24 cellular contexts compared by ENCODE assay signal in the genomic region with DNA sequence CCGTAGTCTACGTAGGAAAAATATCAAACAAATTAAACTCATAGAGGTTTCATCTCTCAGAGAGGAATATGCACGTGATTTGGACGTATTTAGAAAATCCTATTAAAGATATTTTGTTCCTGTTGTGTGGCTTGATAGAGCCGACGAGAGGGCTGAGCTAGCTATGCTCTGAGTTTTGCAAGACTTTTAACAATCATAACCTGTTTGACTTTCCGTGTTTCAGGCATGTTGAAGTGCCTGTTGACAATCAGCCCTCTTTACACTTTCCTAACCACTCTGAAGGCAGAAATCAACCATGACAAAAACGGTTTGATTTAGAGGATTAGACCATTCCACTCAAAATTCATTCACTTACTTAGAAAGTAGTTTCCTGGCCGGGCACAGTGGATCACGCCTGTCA.
"Had no signal": no experiment of that assay in that cellular context is flagged by ENCODE, and none has a peak within 500 bp of the region (broad histone marks: within the 10 kb centered on the region; RNA-seq: fewer than 3 reads in every experiment).

No MANE protein-coding gene starts in this region.

- H3K36me3 ChIP-seq: ascending aorta, cardiac muscle cell, SJSA1 had no signal

- H3K9ac ChIP-seq: SK-N-SH had no signal

- ATAC-seq: activated CD4-positive, alpha-beta T cell treated with anti-CD3 and anti-CD28 coated beads for 36 hours; activated CD4-positive, CD25-positive, alpha-beta regulatory T cell treated with anti-CD3 and anti-CD28 coated beads, Interleukin-2, amount 50 U/mL, for 24 hours; activated CD8-positive, alpha-beta T cell treated with anti-CD3 and anti-CD28 coated beads, Interleukin-2, amount 10 ng/mL, durations not matched to agents 7 days and 5 days; Panc1 had no signal

- H3K27ac ChIP-seq: ascending aorta, cardiac muscle cell, SJSA1 had no signal

- H3K9me3 ChIP-seq: SJSA1, SK-N-SH had no signal

- H3K27me3 ChIP-seq: ascending aorta, cardiac muscle cell, SJSA1 had no signal

- H3K4me1 ChIP-seq: ascending aorta, SJSA1 had no signal

- DNase-seq: activated CD4-positive, alpha-beta T cell treated with anti-CD3 and anti-CD28 coated beads for 36 hours; activated CD4-positive, alpha-beta T cell treated with anti-CD3 and anti-CD28 coated beads, Interleukin-2, amount 10 ng/mL, durations not matched to agents 7 days and 5 days; activated CD4-positive, alpha-beta T cell treated with anti-CD3 and anti-CD28 coated beads, Interleukin-2, amount 50 U/mL, for 48 hours; activated CD8-positive, alpha-beta T cell treated with anti-CD3 and anti-CD28 coated beads, Interleukin-2, amount 10 ng/mL, durations not matched to agents 7 days and 5 days; activated gamma-delta T cell; activated naive CD4-positive, alpha-beta T cell treated with Interleukin-2 at 50 U/mL for 16 hours; activated naive CD8-positive, alpha-beta T cell treated with anti-CD3 and anti-CD28 coated beads, Interleukin-2, amount 10 ng/mL, durations not matched to agents 7 days and 5 days; activated T-cell treated with anti-CD3 and anti-CD28 coated beads, Interleukin-2, amount 50 U/mL, for 24 hours; amygdala; NCI-H1092 treated with DMSO at 0.1 percent for 48 hours; NCI-H146; NCI-H187; NCI-H2029 treated with DMSO at 0.1 percent for 48 hours; NCI-H446 treated with DMSO at 0.1 percent for 48 hours; NCI-H526; NCI-H748 treated with DMSO at 0.1 percent for 48 hours; NK-92 treated with Interleukin-12 subunit alpha and Interleukin-12 subunit beta, amount 100 ng/mL, for 24 hours; SHP77; SK-N-SH had no signal

- H3K4me3 ChIP-seq: ascending aorta, cardiac muscle cell, SJSA1 had no signal
